Comparison of ENCODE assay signal across 8 cellular contexts in genomic region chr10:30695481-30696224, GRCh38.
DNase-seq lines count a peak whose midpoint lies in the region; ATAC-seq, FAIRE-seq and TF ChIP-seq lines count a peak whose summit lies in the region.
"Not testable (repeated sequence)": the region's sequence is repeated elsewhere in the genome, so short reads cannot be mapped to it uniquely, and the experiment has no call there.

No MANE protein-coding gene starts in this region.

- peak overlapping the region; percentile 75 for H3K4me3 Mint-ChIP-seq in activated CD4-positive, alpha-beta T cell treated with anti-CD3 and anti-CD28 coated beads, Interleukin-2, amount 10 ng/mL, durations not matched to agents 24 days and 14 days

- not testable (repeated sequence) for H3K27ac ChIP-seq in lower lobe of right lung
- H3K27ac ChIP-seq in thymus (ENCODE audit: low read depth) = peak overlapping the region; percentile 5

- not testable (repeated sequence) for H3K36me3 Mint-ChIP-seq in activated CD4-positive, alpha-beta T cell treated with anti-CD3 and anti-CD28 coated beads, Interleukin-2, amount 10 ng/mL, durations not matched to agents 24 days and 14 days (ENCODE audit: low read depth)

- not testable (repeated sequence) for H3K36me3 ChIP-seq in lower lobe of right lung; thymus (ENCODE audit: control insufficient read depth, insufficient read depth)

- not testable (repeated sequence) for H3K4me1 ChIP-seq in lower lobe of right lung; thymus (ENCODE audit: control insufficient read depth, insufficient read depth, low read length)

- not testable (repeated sequence) for DNase-seq in H54 (ENCODE audit: insufficient read length, low spot score); lower lobe of right lung
- peak; percentile 87 for DNase-seq in RPMI7951 (ENCODE audit: low read depth)
- peak; percentile 89 for DNase-seq in activated CD4-positive, alpha-beta T cell treated with anti-CD3 and anti-CD28 coated beads, Interleukin-2, amount 10 ng/mL, durations not matched to agents 24 days and 14 days
- peak; percentile 32 to 62 for DNase-seq in activated T-helper 1 cell treated with anti-CD3 and anti-CD28 coated beads, Interleukin-2, amount 50 U/mL, for 16 hours (ENCODE audit: low read depth in 1 of 2, low spot score in 1 of 2)
- peak; percentile 45 for DNase-seq in central memory CD4-positive, alpha-beta T cell
- peak; percentile 73 for DNase-seq in stimulated activated CD4-positive, alpha-beta T cell treated with anti-CD3 and anti-CD28 coated beads, Interleukin-2, amount 100 ng/mL, for 4 hours (ENCODE audit: low read depth)

- not testable (repeated sequence) for TF ChIP-seq POLR2A in H54 (IDR thresholded peaks at IDR 0.05; ENCODE audit: low read depth, low read length)

- H3K27ac Mint-ChIP-seq in activated CD4-positive, alpha-beta T cell treated with anti-CD3 and anti-CD28 coated beads, Interleukin-2, amount 10 ng/mL, durations not matched to agents 24 days and 14 days = peak overlapping the region; percentile 91

- intact Hi-C loops in activated CD4-positive, alpha-beta T cell treated with anti-CD3 and anti-CD28 coated beads, Interleukin-2, amount 10 ng/mL, durations not matched to agents 24 days and 14 days (cut with micrococcal nuclease) = loop anchor here (1.0 kb wide), 1 partner anchor 8 kb away; no protein-coding TSS in a partner anchor
- intact Hi-C loops in lower lobe of right lung (cut with DNase I) = not testable (repeated sequence)

- peaks cover 56% of the 10 kb centered on the region for H3K4me1 Mint-ChIP-seq in activated CD4-positive, alpha-beta T cell treated with anti-CD3 and anti-CD28 coated beads, Interleukin-2, amount 10 ng/mL, durations not matched to agents 24 days and 14 days

- not testable (repeated sequence) for TF ChIP-seq CTCF in lower lobe of right lung (IDR thresholded peaks at IDR 0.05)

- not testable (repeated sequence) for H3K9me3 ChIP-seq in lower lobe of right lung; thymus (ENCODE audit: control insufficient read depth)

- peak; percentile 29 to 37 for ATAC-seq in lower lobe of right lung

- not testable (repeated sequence) for H3K27me3 Mint-ChIP-seq in activated CD4-positive, alpha-beta T cell treated with anti-CD3 and anti-CD28 coated beads, Interleukin-2, amount 10 ng/mL, durations not matched to agents 24 days and 14 days

- not testable (repeated sequence) for H3K4me3 ChIP-seq in lower lobe of right lung; thymus (ENCODE audit: low read length)

- 58% methylated on average over 18 of the region's 18 CpGs for WGBS in thymus

- FAIRE-seq in H54 (lab: Jason Lieb, UNC) = peak; percentile 86

- H3K27me3 ChIP-seq in lower lobe of right lung (ENCODE audit: low read depth); thymus (ENCODE audit: control insufficient read depth, insufficient read depth): not testable (repeated sequence)

- not testable (repeated sequence) for H3K9me3 Mint-ChIP-seq in activated CD4-positive, alpha-beta T cell treated with anti-CD3 and anti-CD28 coated beads, Interleukin-2, amount 10 ng/mL, durations not matched to agents 24 days and 14 days
